Comparison of ENCODE assay signal across 8 cellular contexts in the genomic region with DNA sequence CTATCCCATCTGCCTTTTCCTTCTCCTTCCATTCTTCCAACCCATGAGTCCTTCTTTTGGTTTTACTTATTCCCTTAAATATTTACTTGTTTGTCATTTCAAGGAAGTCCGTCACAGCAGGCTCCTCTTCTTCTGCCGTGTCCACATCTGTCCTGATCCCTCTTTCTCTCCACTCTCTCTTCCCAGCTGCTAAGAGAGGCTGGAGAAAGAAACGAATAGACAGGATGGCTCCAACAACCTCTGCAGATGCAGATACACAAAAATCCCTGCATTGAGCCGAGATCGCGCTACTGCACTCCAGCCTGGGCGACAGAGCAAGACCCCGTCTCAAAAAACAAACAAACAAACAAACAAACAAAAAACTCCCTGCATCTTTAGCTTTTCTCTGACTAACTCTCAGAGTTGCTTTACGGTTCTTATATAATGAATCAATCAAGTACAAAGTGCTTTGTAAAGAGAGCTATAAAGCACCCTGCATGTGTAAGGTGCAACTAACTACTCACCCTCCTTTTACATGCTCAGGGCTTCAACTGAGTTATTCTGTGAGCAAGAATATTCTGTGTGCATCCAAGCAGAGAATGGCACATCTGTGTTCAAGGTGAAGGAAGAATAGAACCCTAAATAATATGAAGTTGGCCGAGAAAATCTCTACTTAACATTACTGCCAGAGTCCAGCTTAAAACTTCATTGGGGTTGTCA. TPM values are rescaled to one million over a fixed set of nuclear protein-coding genes. Genes with fewer than 3 reads are reported as not detected.
A peak's percentile ranks its signal among the peaks of the same experiment; 100 is the strongest.
DNase-seq lines count a peak whose midpoint lies in the region; ATAC-seq and TF ChIP-seq lines count a peak whose summit lies in the region.

No MANE protein-coding gene starts in this region.

- ATAC-seq in GM19395 (IDR thresholded peaks at IDR 0.05; ENCODE audit: unreplicated experiment) (peak; percentile 4), HG03095 (IDR thresholded peaks at IDR 0.05; ENCODE audit: unreplicated experiment) (no peak)

- H3K9me2 ChIP-seq in PC-9 (ENCODE audit: insufficient read depth): no peaks in the 10 kb centered on the region

- peaks cover 13% of the 10 kb centered on the region for H3F3A ChIP-seq in PC-9 (ENCODE audit: insufficient read depth, low read depth)

- POLR2A ChIA-PET in PC-9 (lab: Charles Lee; ENCODE audit: unreplicated experiment): no interaction called here

- no TSS peak for BruUV-seq in PC-9 (replicated peaks; lab: Mats Ljungman, UMichigan)

- H3K36me3 ChIP-seq in PC-9 (ENCODE audit: low read depth) (no peaks in the 10 kb centered on the region), skeletal muscle satellite cell (ENCODE audit: insufficient read depth, low read length) (no peaks in the 10 kb centered on the region)

- H3K9me3 ChIP-seq in PC-9 (ENCODE audit: insufficient read depth, low read depth) (no peaks in the 10 kb centered on the region), skeletal muscle satellite cell (replicated peaks; ENCODE audit: low read length) (no peaks in the 10 kb centered on the region)

- peak overlapping the region; percentile 99; the same call in 1 of the 2 replicates for H2AFZ ChIP-seq in PC-9

- peak overlapping the region; percentile 99; the same call in 1 of the 2 replicates for H3K4me3 ChIP-seq in PC-9
- H3K4me3 ChIP-seq in fibroblast of pulmonary artery (replicated peaks; ENCODE audit: low read depth, low read length): peak overlapping the region; percentile 81
- peak overlapping the region; percentile 92 for H3K4me3 ChIP-seq in skeletal muscle satellite cell (ENCODE audit: low read length)

- H3K4me2 ChIP-seq in PC-9: peak overlapping the region; percentile 96
- H3K4me2 ChIP-seq in skeletal muscle satellite cell (ENCODE audit: low read length): peak overlapping the region; percentile 97

- CTCF ChIA-PET in PC-9 (lab: Charles Lee): no interaction called here

- H3K4me1 ChIP-seq in PC-9 (replicated peaks; ENCODE audit: insufficient read depth) (peaks cover 24% of the 10 kb centered on the region), skeletal muscle satellite cell (ENCODE audit: control insufficient read depth, insufficient read depth, low read length) (peaks cover 32% of the 10 kb centered on the region)

- no peak for DNase-seq in PC-9
- DNase-seq in fibroblast of pulmonary artery (ENCODE audit: low read depth): no peak
- no peak for DNase-seq in LoVo (ENCODE audit: low spot score)
- no peak for DNase-seq in SHP77 treated with DMSO at 0.1 percent for 48 hours (lab: John Stamatoyannopoulos, UW)
- DNase-seq in HuH-7 (ENCODE audit: low spot score): no peak

- peak overlapping the region; percentile 82 for H3K9ac ChIP-seq in skeletal muscle satellite cell (ENCODE audit: low read depth, low read length)

- H3K79me2 ChIP-seq in PC-9 (ENCODE audit: low read depth): no peaks in the 10 kb centered on the region

- no peaks in the 10 kb centered on the region for H3K27me3 ChIP-seq in PC-9 (ENCODE audit: insufficient read depth, low read depth)
- H3K27me3 ChIP-seq in skeletal muscle satellite cell (ENCODE audit: control insufficient read depth, insufficient read depth, low read length): no peaks in the 10 kb centered on the region

- intact Hi-C loops in PC-9 (cut with micrococcal nuclease; ENCODE audit: unreplicated experiment): loop anchor here (2.0 to 10.0 kb wide), 3 partner anchors 53 to 223 kb away; no protein-coding TSS in a partner anchor

- H3K27ac ChIP-seq in PC-9: no peak overlapping the region

- no peaks in the 10 kb centered on the region for H4K20me1 ChIP-seq in PC-9 (ENCODE audit: insufficient read depth)

- no peak for TF ChIP-seq CTCF in PC-9 (conservative IDR thresholded peaks at IDR 0.05)
- no peak for TF ChIP-seq CTCF in fibroblast of pulmonary artery (IDR thresholded peaks at IDR 0.05; ENCODE audit: low read length, missing control alignments)

RNA-seq across cellular contexts. Expression of gene SAMD13, which starts 3.8 kb away (rescaled TPM):
- 0.90 and 2.5 TPM in 2 replicates for total RNA-seq in PC-9 (2021)
- total RNA-seq in skeletal muscle satellite cell (2012; rRNA removed): 0.66 and 1.0 TPM in 2 replicates
